17 cellular contexts compared by ENCODE assay signal in genomic region chr3:153667341-153667740, GRCh38.
DNase-seq lines count a peak whose midpoint lies in the region; ATAC-seq and TF ChIP-seq lines count a peak whose summit lies in the region.
"Had no signal": no experiment of that assay in that cellular context is flagged by ENCODE, and none has a peak within 500 bp of the region (broad histone marks: within the 10 kb centered on the region; RNA-seq: fewer than 3 reads in every experiment).

No MANE protein-coding gene starts in this region.

- H3K79me2 ChIP-seq in GM23338 (replicated peaks; ENCODE audit: insufficient read depth) = no peaks in the 10 kb centered on the region

- 0 out of 2 replicates have a peak overlapping the region, but pooled peaks have one; percentile 9 for H3K4me2 ChIP-seq in GM23338

- peaks cover 2% of the 10 kb centered on the region for H3K27me3 Mint-ChIP-seq in GM23338 (ENCODE audit: insufficient read depth, low read depth, poor library complexity)
- H3K27me3 Mint-ChIP-seq: B cell; CD4-positive, alpha-beta memory T cell had no signal

- TF ChIP-seq CTCF in GM23338 (conservative IDR thresholded peaks at IDR 0.05; ENCODE audit: low read depth in 2 of 2) = no peak
- TF ChIP-seq CTCF in choroid plexus epithelial cell (conservative IDR thresholded peaks at IDR 0.05; ENCODE audit: low read depth, low read length) = no peak

- H3K27ac Mint-ChIP-seq in GM23338 = no peak overlapping the region; the same call in 1 of the 2 replicates
- H3K27ac Mint-ChIP-seq: B cell; CD4-positive, alpha-beta memory T cell had no signal

- H3K4me1 ChIP-seq in GM23338 (ENCODE audit: insufficient read depth) = peaks cover 14% of the 10 kb centered on the region

- no peaks in the 10 kb centered on the region for H3K36me3 ChIP-seq in GM23338 (ENCODE audit: insufficient read depth)

- H3K9me2 ChIP-seq in GM23338 (ENCODE audit: insufficient read depth) = no peaks in the 10 kb centered on the region; the same call in 1 of the 2 replicates

- H4K20me1 ChIP-seq in GM23338 (replicated peaks; ENCODE audit: insufficient read depth) = no peaks in the 10 kb centered on the region

- ATAC-seq in GM23338 = no peak; the same call in 2 of the 3 replicates
- ATAC-seq in GM21576 (IDR thresholded peaks at IDR 0.05; ENCODE audit: unreplicated experiment) = no peak

- H3K27ac ChIP-seq in GM23338 (ENCODE audit: low read depth) = no peak overlapping the region

- H2AFZ ChIP-seq in GM23338 = no peak overlapping the region; the same call in 1 of the 2 replicates

- H3F3A ChIP-seq in GM23338 (replicated peaks; ENCODE audit: low read depth) = no peaks in the 10 kb centered on the region

- H3K4me3 ChIP-seq in GM23338 = no peak overlapping the region
- no peak overlapping the region for H3K4me3 ChIP-seq in choroid plexus epithelial cell (ENCODE audit: low read depth, low read length)

- H3K4me3 Mint-ChIP-seq in GM23338 = no peak overlapping the region
- H3K4me3 Mint-ChIP-seq: B cell; CD4-positive, alpha-beta memory T cell had no signal

- H3K36me3 Mint-ChIP-seq in GM23338 (ENCODE audit: low read depth) = no peaks in the 10 kb centered on the region
- H3K36me3 Mint-ChIP-seq: CD4-positive, alpha-beta memory T cell had no signal

- no peaks in the 10 kb centered on the region for H3K27me3 ChIP-seq in GM23338 (ENCODE audit: insufficient read depth)

- H3K9me3 Mint-ChIP-seq in GM23338 = no peaks in the 10 kb centered on the region

- peaks cover 13% of the 10 kb centered on the region for H3K4me1 Mint-ChIP-seq in GM23338
- H3K4me1 Mint-ChIP-seq: B cell had no signal

- peak; percentile 5 for DNase-seq in GM23338 (ENCODE audit: low spot score)
- DNase-seq in choroid plexus epithelial cell (ENCODE audit: low read depth) = peak; percentile 25
- peak; percentile 11 for DNase-seq in iris pigment epithelial cell (ENCODE audit: low read depth)
- peak; percentile 4 for DNase-seq in stromal cell of bone marrow (ENCODE audit: low read depth)
- no peak for DNase-seq in activated gamma-delta T cell (lab: John Stamatoyannopoulos, UW)
- no peak for DNase-seq in NCI-H345 treated with DMSO at 0.1 percent for 48 hours (lab: John Stamatoyannopoulos, UW; ENCODE audit: unreplicated experiment)
- DNase-seq: CD4-positive, alpha-beta memory T cell; H7; Kasumi-1; NCI-H1417 treated with DMSO at 0.1 percent for 48 hours; NCI-H2029; NCI-H2171 treated with DMSO at 0.1 percent for 48 hours; NCI-H510A; NCI-H82; SHP77 had no signal

TF ChIP-seq in GM23338, 12 proteins besides CTCF, POLR2A, EP300 and RAD21:
- no peak for TF ChIP-seq POLR2AphosphoS5 (IDR thresholded peaks at IDR 0.05; ENCODE audit: low read depth)
- TF ChIP-seq, protein P1, sequence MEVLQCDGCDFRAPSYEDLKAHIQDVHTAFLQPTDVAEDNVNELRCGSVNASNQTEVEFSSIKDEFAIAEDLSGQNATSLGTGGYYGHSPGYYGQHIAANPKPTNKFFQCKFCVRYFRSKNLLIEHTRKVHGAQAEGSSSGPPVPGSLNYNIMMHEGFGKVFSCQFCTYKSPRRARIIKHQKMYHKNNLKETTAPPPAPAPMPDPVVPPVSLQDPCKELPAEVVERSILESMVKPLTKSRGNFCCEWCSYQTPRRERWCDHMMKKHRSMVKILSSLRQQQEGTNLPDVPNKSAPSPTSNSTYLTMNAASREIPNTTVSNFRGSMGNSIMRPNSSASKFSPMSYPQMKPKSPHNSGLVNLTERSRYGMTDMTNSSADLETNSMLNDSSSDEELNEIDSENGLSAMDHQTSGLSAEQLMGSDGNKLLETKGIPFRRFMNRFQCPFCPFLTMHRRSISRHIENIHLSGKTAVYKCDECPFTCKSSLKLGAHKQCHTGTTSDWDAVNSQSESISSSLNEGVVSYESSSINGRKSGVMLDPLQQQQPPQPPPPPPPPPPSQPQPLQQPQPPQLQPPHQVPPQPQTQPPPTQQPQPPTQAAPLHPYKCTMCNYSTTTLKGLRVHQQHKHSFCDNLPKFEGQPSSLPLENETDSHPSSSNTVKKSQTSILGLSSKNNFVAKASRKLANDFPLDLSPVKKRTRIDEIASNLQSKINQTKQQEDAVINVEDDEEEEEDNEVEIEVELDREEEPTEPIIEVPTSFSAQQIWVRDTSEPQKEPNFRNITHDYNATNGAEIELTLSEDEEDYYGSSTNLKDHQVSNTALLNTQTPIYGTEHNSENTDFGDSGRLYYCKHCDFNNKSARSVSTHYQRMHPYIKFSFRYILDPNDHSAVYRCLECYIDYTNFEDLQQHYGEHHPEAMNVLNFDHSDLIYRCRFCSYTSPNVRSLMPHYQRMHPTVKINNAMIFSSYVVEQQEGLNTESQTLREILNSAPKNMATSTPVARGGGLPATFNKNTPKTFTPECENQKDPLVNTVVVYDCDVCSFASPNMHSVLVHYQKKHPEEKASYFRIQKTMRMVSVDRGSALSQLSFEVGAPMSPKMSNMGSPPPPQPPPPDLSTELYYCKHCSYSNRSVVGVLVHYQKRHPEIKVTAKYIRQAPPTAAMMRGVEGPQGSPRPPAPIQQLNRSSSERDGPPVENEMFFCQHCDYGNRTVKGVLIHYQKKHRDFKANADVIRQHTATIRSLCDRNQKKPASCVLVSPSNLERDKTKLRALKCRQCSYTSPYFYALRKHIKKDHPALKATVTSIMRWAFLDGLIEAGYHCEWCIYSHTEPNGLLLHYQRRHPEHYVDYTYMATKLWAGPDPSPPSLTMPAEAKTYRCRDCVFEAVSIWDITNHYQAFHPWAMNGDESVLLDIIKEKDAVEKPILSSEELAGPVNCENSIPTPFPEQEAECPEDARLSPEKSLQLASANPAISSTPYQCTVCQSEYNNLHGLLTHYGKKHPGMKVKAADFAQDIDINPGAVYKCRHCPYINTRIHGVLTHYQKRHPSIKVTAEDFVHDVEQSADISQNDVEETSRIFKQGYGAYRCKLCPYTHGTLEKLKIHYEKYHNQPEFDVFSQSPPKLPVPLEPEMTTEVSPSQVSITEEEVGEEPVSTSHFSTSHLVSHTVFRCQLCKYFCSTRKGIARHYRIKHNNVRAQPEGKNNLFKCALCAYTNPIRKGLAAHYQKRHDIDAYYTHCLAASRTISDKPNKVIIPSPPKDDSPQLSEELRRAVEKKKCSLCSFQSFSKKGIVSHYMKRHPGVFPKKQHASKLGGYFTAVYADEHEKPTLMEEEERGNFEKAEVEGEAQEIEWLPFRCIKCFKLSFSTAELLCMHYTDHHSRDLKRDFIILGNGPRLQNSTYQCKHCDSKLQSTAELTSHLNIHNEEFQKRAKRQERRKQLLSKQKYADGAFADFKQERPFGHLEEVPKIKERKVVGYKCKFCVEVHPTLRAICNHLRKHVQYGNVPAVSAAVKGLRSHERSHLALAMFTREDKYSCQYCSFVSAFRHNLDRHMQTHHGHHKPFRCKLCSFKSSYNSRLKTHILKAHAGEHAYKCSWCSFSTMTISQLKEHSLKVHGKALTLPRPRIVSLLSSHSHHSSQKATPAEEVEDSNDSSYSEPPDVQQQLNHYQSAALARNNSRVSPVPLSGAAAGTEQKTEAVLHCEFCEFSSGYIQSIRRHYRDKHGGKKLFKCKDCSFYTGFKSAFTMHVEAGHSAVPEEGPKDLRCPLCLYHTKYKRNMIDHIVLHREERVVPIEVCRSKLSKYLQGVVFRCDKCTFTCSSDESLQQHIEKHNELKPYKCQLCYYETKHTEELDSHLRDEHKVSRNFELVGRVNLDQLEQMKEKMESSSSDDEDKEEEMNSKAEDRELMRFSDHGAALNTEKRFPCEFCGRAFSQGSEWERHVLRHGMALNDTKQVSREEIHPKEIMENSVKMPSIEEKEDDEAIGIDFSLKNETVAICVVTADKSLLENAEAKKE (CRISPR knock-in tag; IDR thresholded peaks at IDR 0.05) = no peak
- TF ChIP-seq EZH2phosphoT487 (IDR thresholded peaks at IDR 0.05; ENCODE audit: unreplicated experiment) = no peak

Comparison
In these comparisons a context has a peak if more than half of its experiments do, and no peak if none do; other contexts are left out.
1. DNase-seq: peak in GM23338 (single experiment), choroid plexus epithelial cell (single experiment), iris pigment epithelial cell (single experiment) and stromal cell of bone marrow (single experiment); none in activated gamma-delta T cell (single experiment) and NCI-H345 treated with DMSO at 0.1 percent for 48 hours (single experiment).